ENCODE assay signal across 12 cellular contexts in the genomic region with DNA sequence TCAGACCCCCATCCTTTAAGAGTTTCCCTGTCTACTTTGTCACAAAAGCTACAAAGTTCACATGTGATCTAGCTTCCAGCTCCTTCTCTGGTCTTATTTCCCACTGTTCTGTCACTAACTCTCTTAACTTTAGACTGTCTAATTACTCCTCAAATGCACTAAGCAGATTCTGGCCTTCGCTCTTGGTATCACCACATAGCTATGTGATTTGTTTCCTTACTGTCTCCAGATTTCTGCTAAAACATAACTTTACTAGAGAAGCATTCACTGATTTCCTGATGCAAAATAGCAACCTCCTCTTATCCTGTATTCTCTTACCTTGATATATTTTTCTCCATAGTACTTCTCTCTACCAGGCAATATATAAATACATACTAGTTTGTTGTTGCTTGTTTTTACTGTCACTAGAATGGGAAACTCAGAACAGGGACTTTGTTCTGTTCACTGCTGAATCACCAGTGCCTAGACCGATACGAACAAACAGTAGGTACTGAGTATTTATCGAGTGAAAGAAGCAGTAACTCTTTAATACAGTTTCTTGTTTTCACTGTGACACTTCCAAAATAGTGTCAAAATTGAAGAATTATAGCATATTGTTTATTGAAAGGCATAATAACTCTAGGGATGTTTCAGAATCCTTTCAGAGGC.
DNase-seq lines count a peak whose midpoint lies in the region; ATAC-seq and TF ChIP-seq lines count a peak whose summit lies in the region.
"Had no signal": no experiment of that assay in that cellular context is flagged by ENCODE, and none has a peak within 500 bp of the region (broad histone marks: within the 10 kb centered on the region; RNA-seq: fewer than 3 reads in every experiment).

No MANE protein-coding gene starts in this region.

- H3F3A ChIP-seq in SK-N-SH (replicated peaks; ENCODE audit: insufficient read depth): peaks cover 62% of the 10 kb centered on the region

- DNase-seq in GM03348 (ENCODE audit: low spot score) (peak; percentile 49), SK-N-SH (no peak), fibroblast of mammary gland (ENCODE audit: low read depth) (peak; percentile 78), trophoblast cell (peak in 1 of 2 donors; percentile 35), HT-29 (ENCODE audit: low spot score) (no peak), adrenal gland (no peak), left lobe of liver (ENCODE audit: low spot score) (no peak)
- DNase-seq in activated CD4-positive, alpha-beta T cell treated with anti-CD3 and anti-CD28 coated beads, Interleukin-2, amount 50 U/mL, for 1 hour: no peak
- DNase-seq: effector CD8-positive, alpha-beta T cell; SHP77 treated with DMSO at 0.1 percent for 48 hours; stimulated activated CD4-positive, alpha-beta T cell treated with anti-CD3 and anti-CD28 coated beads, Interleukin-2, amount 100 ng/mL, for 48 hours had no signal

- no peaks in the 10 kb centered on the region for H4K20me1 ChIP-seq in SK-N-SH (ENCODE audit: insufficient read depth)

- no peak overlapping the region for H3K18ac ChIP-seq in trophoblast cell (ENCODE audit: low read length)

- H3K79me2 ChIP-seq in SK-N-SH (ENCODE audit: insufficient read depth) (peaks cover 7% of the 10 kb centered on the region; the same call in 1 of the 2 replicates), trophoblast cell (ENCODE audit: control insufficient read depth, insufficient read depth, low read length, poor library complexity) (no peaks in the 10 kb centered on the region)

- H3K9ac ChIP-seq in SK-N-SH (peak overlapping the region; percentile 64), trophoblast cell (ENCODE audit: low read length) (no peak overlapping the region)

- H3K14ac ChIP-seq in trophoblast cell (ENCODE audit: low read length): no peak overlapping the region

- H3K27me3 ChIP-seq in SK-N-SH (ENCODE audit: insufficient read depth) (no peaks in the 10 kb centered on the region), trophoblast cell (ENCODE audit: insufficient read depth, low read length) (no peaks in the 10 kb centered on the region), adrenal gland (no peaks in the 10 kb centered on the region)

- peak in 1 of 2 experiments; percentile 83; a peak in 1 of 4 replicates for TF ChIP-seq EP300 in SK-N-SH (IDR thresholded peaks at IDR 0.05; ENCODE audit: borderline replicate concordance in 1 of 2, low read depth in 1 of 2, low read length in 1 of 2)

- CTCF ChIA-PET in SK-N-SH (lab: Yijun Ruan, JAX): interaction anchor here (0.7 to 2.1 kb wide), 7 partner anchors 8 to 173 kb away, joined by 3 to 14 read pairs (median 3); no protein-coding TSS in a partner anchor

- TF ChIP-seq CTCF in SK-N-SH (IDR thresholded peaks at IDR 0.05) (no peak), fibroblast of mammary gland (conservative IDR thresholded peaks at IDR 0.05; ENCODE audit: control insufficient read depth, insufficient read depth, low read depth, low read length) (no peak), adrenal gland (IDR thresholded peaks at IDR 0.05) (no peak)

- no peaks in the 10 kb centered on the region for H3K9me2 ChIP-seq in SK-N-SH

- H2AFZ ChIP-seq in SK-N-SH (ENCODE audit: low read depth): no peak overlapping the region
- no peak overlapping the region for H2AFZ ChIP-seq in trophoblast cell (ENCODE audit: insufficient read depth, low read length, poor library complexity)

- H2BK12ac ChIP-seq in trophoblast cell (ENCODE audit: low read length): no peak overlapping the region

- H3K4me2 ChIP-seq in SK-N-SH: peak overlapping the region; percentile 46
- no peak overlapping the region for H3K4me2 ChIP-seq in trophoblast cell (ENCODE audit: low read length)

- no peak for TF ChIP-seq POLR2A in adrenal gland (IDR thresholded peaks at IDR 0.05)

- H3K79me1 ChIP-seq in trophoblast cell (ENCODE audit: low read length): no peaks in the 10 kb centered on the region

- no peak overlapping the region for H3K4ac ChIP-seq in trophoblast cell (ENCODE audit: low read depth, low read length)

- H3K4me3 ChIP-seq in SK-N-SH (ENCODE audit: low read depth in 2 of 2, low read length in 1 of 2) (peak overlapping the region in 1 of 2 experiments; percentile 33; a peak in 2 of 4 replicates), fibroblast of mammary gland (ENCODE audit: control insufficient read depth, low read depth, low read length) (no peak overlapping the region), trophoblast cell (ENCODE audit: low read depth, low read length) (no peak overlapping the region), adrenal gland (no peak overlapping the region)
- H3K4me3 ChIP-seq: K562 had no signal

- H2BK5ac ChIP-seq in trophoblast cell (ENCODE audit: low read depth, low read length, poor library complexity): no peak overlapping the region

- H2BK120ac ChIP-seq in trophoblast cell (ENCODE audit: insufficient read depth, low read length, poor library complexity): no peak overlapping the region

- no peak overlapping the region for H4K8ac ChIP-seq in trophoblast cell (ENCODE audit: low read depth, low read length)

- H3K27ac ChIP-seq in SK-N-SH (ENCODE audit: low read depth in 2 of 2, low read length in 1 of 2) (peak overlapping the region; percentile 81 to 97), trophoblast cell (ENCODE audit: low read depth, low read length) (peak overlapping the region; percentile 38), adrenal gland (no peak overlapping the region)

- H2AK5ac ChIP-seq in trophoblast cell (ENCODE audit: low read length): no peak overlapping the region

- intact Hi-C loops in adrenal gland (cut with DNase I): no loop called here

- H3K4me1 ChIP-seq in SK-N-SH (ENCODE audit: control insufficient read depth in 1 of 2, insufficient read depth in 2 of 2, low read depth in 1 of 2, low read length in 1 of 2): peaks cover 0 to 68% of the 10 kb centered on the region in 2 experiments; a peak in 3 of 4 replicates
- no peaks in the 10 kb centered on the region for H3K4me1 ChIP-seq in trophoblast cell (ENCODE audit: control insufficient read depth in 1 of 2, insufficient read depth in 2 of 2, low read length in 2 of 2)
- peaks cover 0 to 3% of the 10 kb centered on the region in 2 donors for H3K4me1 ChIP-seq in adrenal gland (replicated peaks in 1 of 2)

- no peaks in the 10 kb centered on the region for H3K9me3 ChIP-seq in SK-N-SH
- no peaks in the 10 kb centered on the region for H3K9me3 ChIP-seq in trophoblast cell (ENCODE audit: insufficient read depth, low read depth, low read length)
- no peaks in the 10 kb centered on the region for H3K9me3 ChIP-seq in adrenal gland (replicated peaks in 1 of 3)

- no peak overlapping the region for H4K91ac ChIP-seq in trophoblast cell (ENCODE audit: low read depth, low read length)

- no peak overlapping the region for H4K12ac ChIP-seq in trophoblast cell (ENCODE audit: low read depth, low read length)

- H3K36me3 ChIP-seq in SK-N-SH (replicated peaks in 1 of 2; ENCODE audit: control insufficient read depth in 1 of 2, insufficient read depth in 2 of 2, low read length in 1 of 2) (no peaks in the 10 kb centered on the region), trophoblast cell (ENCODE audit: control insufficient read depth in 1 of 2, insufficient read depth in 2 of 2, low read length in 2 of 2) (no peaks in the 10 kb centered on the region), adrenal gland (replicated peaks in 1 of 2) (no peaks in the 10 kb centered on the region)

- H3K23ac ChIP-seq in trophoblast cell (ENCODE audit: low read length): no peak overlapping the region

- POLR2A ChIA-PET in SK-N-SH (lab: Yijun Ruan, JAX): no interaction called here

- ATAC-seq in left lobe of liver: no peak

- WGBS in SK-N-SH (ENCODE audit: low lambda C conversion rate): 50% methylated on average over 4 of the region's 4 CpGs
- WGBS in trophoblast cell (ENCODE audit: extremely low coverage, insufficient coverage, insufficient read length): no CpG with 5 or more reads among the region's 4 CpGs
- 60 to 71% (median 67%) methylated on average over 4 of the region's 4 CpGs for WGBS in adrenal gland, 4 donors

- no peak for TF ChIP-seq RAD21 in SK-N-SH (IDR thresholded peaks at IDR 0.05; ENCODE audit: low read length)

TF ChIP-seq in SK-N-SH, 30 proteins besides CTCF, POLR2A, EP300 and RAD21 (continues in another document):
- TF ChIP-seq MXI1 (IDR thresholded peaks at IDR 0.05; ENCODE audit: low read depth, low read length): no peak
- TF ChIP-seq NFIC (IDR thresholded peaks at IDR 0.05; ENCODE audit: borderline replicate concordance): peak; percentile 56; the same call in 1 of the 2 replicates
- TF ChIP-seq JUND (IDR thresholded peaks at IDR 0.05): peak; percentile 93
- no peak for TF ChIP-seq NRF1 (IDR thresholded peaks at IDR 0.05; ENCODE audit: low read depth, low read length)
- TF ChIP-seq MEF2A (IDR thresholded peaks at IDR 0.05; ENCODE audit: borderline replicate concordance, low read depth): no peak
- no peak for TF ChIP-seq FOXJ3 (CRISPR knock-in tag; IDR thresholded peaks at IDR 0.05)
- TF ChIP-seq CHD2 (IDR thresholded peaks at IDR 0.05; ENCODE audit: low read length, partially characterized antibody): no peak
- no peak for TF ChIP-seq GATA2 (CRISPR knock-in tag; IDR thresholded peaks at IDR 0.05)
- TF ChIP-seq RCOR1 (IDR thresholded peaks at IDR 0.05; ENCODE audit: low read length): no peak
- no peak for TF ChIP-seq RFX5 (IDR thresholded peaks at IDR 0.05; ENCODE audit: low read length)
- no peak for TF ChIP-seq SMC3 (IDR thresholded peaks at IDR 0.05; ENCODE audit: low read depth, low read length)
- peak; percentile 72; the same call in 1 of the 2 replicates for TF ChIP-seq TEAD4 (IDR thresholded peaks at IDR 0.05; ENCODE audit: borderline replicate concordance, insufficient read depth)

Comparison
In these comparisons a context has a peak if more than half of its experiments do, and no peak if none do; other contexts are left out.
1. DNase-seq: peak in GM03348 (single experiment) and fibroblast of mammary gland (single experiment); none in SK-N-SH (single experiment), HT-29 (single experiment), adrenal gland (0 of 7), activated CD4-positive, alpha-beta T cell treated with anti-CD3 and anti-CD28 coated beads, Interleukin-2, amount 50 U/mL, for 1 hour (single experiment) and left lobe of liver (single experiment).
2. H3K27ac ChIP-seq: peak in SK-N-SH (2 of 2) and trophoblast cell (single experiment); none in adrenal gland (0 of 5).